15 cellular contexts compared by ENCODE assay signal in the genomic region with DNA sequence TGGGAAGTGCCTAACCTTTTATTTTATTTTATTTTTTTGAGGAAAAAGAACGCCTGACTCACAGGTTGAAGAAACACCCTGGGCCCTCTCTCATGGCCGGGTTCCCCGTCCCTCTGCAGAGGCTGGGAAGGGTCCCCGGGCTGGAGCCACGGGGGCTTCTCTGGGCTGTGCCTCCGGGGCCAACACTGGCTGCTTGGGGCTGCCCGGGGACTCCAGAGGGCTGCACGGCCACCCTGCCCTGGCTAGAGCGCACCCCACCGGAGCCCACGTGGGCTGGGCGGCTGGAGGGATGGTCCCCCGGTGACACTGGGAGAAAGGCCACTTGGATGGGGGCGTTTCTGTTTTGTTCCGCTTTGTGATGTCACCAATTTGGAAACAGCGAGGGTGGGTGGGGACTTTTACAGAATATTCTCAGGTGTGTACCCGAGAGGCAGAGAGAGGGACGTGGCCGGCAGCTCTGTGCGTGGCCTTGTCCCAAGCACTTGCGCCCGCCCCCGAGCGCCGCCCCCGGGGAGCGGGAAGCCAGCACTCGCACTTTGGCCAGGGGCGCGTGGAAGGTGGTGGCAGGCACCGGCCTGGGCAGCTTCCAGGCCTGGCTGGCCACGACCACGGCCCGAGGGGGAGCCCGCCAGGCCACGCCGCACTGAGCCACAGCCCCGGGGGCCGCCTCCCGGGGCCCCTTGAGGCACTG. TPM values are rescaled to one million over a fixed set of nuclear protein-coding genes. Genes with fewer than 3 reads are reported as not detected.
DNase-seq lines count a peak whose midpoint lies in the region; ATAC-seq and TF ChIP-seq lines count a peak whose summit lies in the region.
"Had no signal": no experiment of that assay in that cellular context is flagged by ENCODE, and none has a peak within 500 bp of the region (broad histone marks: within the 10 kb centered on the region; RNA-seq: fewer than 3 reads in every experiment).

No MANE protein-coding gene starts in this region.

- H3K27ac Mint-ChIP-seq in chondrocyte (ENCODE audit: unreplicated experiment): no peak overlapping the region
- H3K27ac Mint-ChIP-seq: CD4-positive, CD25-positive, alpha-beta regulatory T cell had no signal

- H3K4me3 ChIP-seq in right cardiac atrium (ENCODE audit: low read length) (no peak overlapping the region), mucosa of descending colon (no peak overlapping the region), tibial nerve (no peak overlapping the region)
- H3K4me3 ChIP-seq: A549 had no signal

- H3K36me3 Mint-ChIP-seq in chondrocyte (ENCODE audit: low read depth): peaks cover 6% of the 10 kb centered on the region
- H3K36me3 Mint-ChIP-seq: CD4-positive, CD25-positive, alpha-beta regulatory T cell had no signal

- no peaks in the 10 kb centered on the region for H3K27me3 ChIP-seq in right cardiac atrium (ENCODE audit: control insufficient read depth, insufficient read depth)
- H3K27me3 ChIP-seq in tibial nerve: no peaks in the 10 kb centered on the region

- no peaks in the 10 kb centered on the region for H3K4me1 ChIP-seq in right cardiac atrium (ENCODE audit: control insufficient read depth, insufficient read depth, low read length)
- H3K4me1 ChIP-seq in mucosa of descending colon (ENCODE audit: low read depth): no peaks in the 10 kb centered on the region
- H3K4me1 ChIP-seq in tibial nerve: no peaks in the 10 kb centered on the region
- H3K4me1 ChIP-seq: A549 had no signal

- H3K27ac ChIP-seq in right cardiac atrium (ENCODE audit: low read length) (no peak overlapping the region), tibial nerve (no peak overlapping the region)
- H3K27ac ChIP-seq: A549 had no signal

- no peaks in the 10 kb centered on the region for H3K4me1 Mint-ChIP-seq in chondrocyte (ENCODE audit: low read depth)

- TF ChIP-seq CTCF in chondrocyte (IDR thresholded peaks at IDR 0.05) (no peak), mucosa of descending colon (IDR thresholded peaks at IDR 0.05) (no peak), tibial nerve (IDR thresholded peaks at IDR 0.05) (no peak)

- TF ChIP-seq EP300 in tibial nerve (IDR thresholded peaks at IDR 0.05): no peak

- DNase-seq in right cardiac atrium (peak; percentile 11 to 56 (median 55)), Right ventricle myocardium superior (no peak), chondrocyte (ENCODE audit: low spot score) (peak; percentile 55), mucosa of descending colon (peak in 2 of 3 donors; percentile 21 to 29), activated T-cell treated with anti-CD3 and anti-CD28 coated beads for 4 hours (no peak), tibial nerve (ENCODE audit: low spot score in 2 of 2) (no peak)
- DNase-seq in activated CD8-positive, alpha-beta memory T cell treated with anti-CD3 and anti-CD28 coated beads, Interleukin-2, amount 50 U/mL, for 48 hours: no peak
- DNase-seq: CD4-positive, CD25-positive, alpha-beta regulatory T cell; DMS53; GF-D8; GOT3; H9 had no signal

- ATAC-seq in right cardiac atrium (no peak), Right ventricle myocardium superior (ENCODE audit: poor library complexity) (no peak), mucosa of descending colon (no peak)
- ATAC-seq: A549 had no signal

- H3K36me3 ChIP-seq in mucosa of descending colon (ENCODE audit: low read depth): peaks cover 11% of the 10 kb centered on the region
- H3K36me3 ChIP-seq in tibial nerve: peaks cover 0 to 66% (median 6%) of the 10 kb centered on the region in 3 donors

- no peaks in the 10 kb centered on the region for H3K27me3 Mint-ChIP-seq in chondrocyte (ENCODE audit: low read depth)
- H3K27me3 Mint-ChIP-seq: CD4-positive, CD25-positive, alpha-beta regulatory T cell had no signal

- intact Hi-C loops in right cardiac atrium (cut with DNase I): no loop called here
- intact Hi-C loops in Right ventricle myocardium superior (cut with DNase I): no loop called here
- intact Hi-C loops in mucosa of descending colon (cut with DNase I, micrococcal nuclease): no loop called here

- H3K4me3 Mint-ChIP-seq in chondrocyte (ENCODE audit: unreplicated experiment): no peak overlapping the region
- H3K4me3 Mint-ChIP-seq: CD4-positive, CD25-positive, alpha-beta regulatory T cell; H9 had no signal

- TF ChIP-seq POLR2A in tibial nerve (IDR thresholded peaks at IDR 0.05): no peak

- 89% methylated on average over 40 of the region's 40 CpGs for WGBS in right cardiac atrium
- WGBS in tibial nerve, 2 donors: 81 to 88% methylated on average over 29 to 37 of the region's 40 CpGs

- no peaks in the 10 kb centered on the region for H3K9me3 Mint-ChIP-seq in chondrocyte (ENCODE audit: low read depth)
- H3K9me3 Mint-ChIP-seq: CD4-positive, CD25-positive, alpha-beta regulatory T cell; H9 had no signal

- no peaks in the 10 kb centered on the region for H3K9me3 ChIP-seq in right cardiac atrium (ENCODE audit: control insufficient read depth, low read length)
- H3K9me3 ChIP-seq in mucosa of descending colon: no peaks in the 10 kb centered on the region
- H3K9me3 ChIP-seq in tibial nerve: no peaks in the 10 kb centered on the region
- H3K9me3 ChIP-seq: A549 had no signal

RNA-seq across cellular contexts. Expression of gene GNA15, which starts 13.9 kb away (rescaled TPM):
- total RNA-seq in right cardiac atrium (1 to 10 TPM; 1.8 to 2.5 (median 2.1) TPM), Right ventricle myocardium superior (2.8 TPM), chondrocyte (not detected in 3 replicates), mucosa of descending colon (1 to 10 TPM; 1.9 to 6.2 (median 4.3) TPM), tibial nerve (10 to 100 TPM in 2 of 4 donors, 1 to 10 TPM in 2; 3.8 to 22.5 (median 7.8) TPM)
- 1.00 TPM for polyA plus RNA-seq in right cardiac atrium
- total RNA-seq: H9 had no signal
- polyA plus RNA-seq: AG04450 had no signal

RNA-seq across cellular contexts. Expression of gene GNA11, which starts 27.8 kb away (rescaled TPM):
- total RNA-seq in right cardiac atrium (10 to 100 TPM; 63.3 to 71.6 (median 69.7) TPM), Right ventricle myocardium superior (61.3 TPM), chondrocyte (62.1 to 68.9 TPM (median 68.1 TPM) in 3 replicates), mucosa of descending colon (100 to 1,000 TPM; 182 to 349 (median 234) TPM), tibial nerve (100 to 1,000 TPM in 3 of 4 donors, 10 to 100 TPM in 1; 65.1 to 114 (median 107) TPM)
- polyA plus RNA-seq in right cardiac atrium: 69.8 TPM

RNA-seq across cellular contexts. Expression of gene S1PR4, which starts 56.6 kb away (rescaled TPM):
- total RNA-seq in right cardiac atrium (under 1 TPM; 0.33 to 0.96 (median 0.74) TPM), Right ventricle myocardium superior (0.27 TPM), chondrocyte (not detected in 3 replicates), mucosa of descending colon (1 to 10 TPM in 1 of 3 donors, under 1 TPM in 2; 0.38 to 2.5 (median 0.82) TPM), tibial nerve (1 to 10 TPM in 3 of 4 donors, under 1 TPM in 1; 0.66 to 4.7 (median 2.4) TPM)
- 0.97 TPM for polyA plus RNA-seq in right cardiac atrium
- total RNA-seq: H9 had no signal
- polyA plus RNA-seq: AG04450, BJ had no signal

RNA-seq across cellular contexts. Expression of gene TLE5, which starts 59.7 kb away (rescaled TPM):
- total RNA-seq in right cardiac atrium (1,000 to 10,000 TPM in 2 of 4 donors, 100 to 1,000 TPM in 2; 784 to 1,020 (median 971) TPM), Right ventricle myocardium superior (760 TPM), chondrocyte (223 to 306 TPM (median 303 TPM) in 3 replicates), mucosa of descending colon (100 to 1,000 TPM; 427 to 664 (median 556) TPM), tibial nerve (1,000 to 10,000 TPM in 1 of 4 donors, 100 to 1,000 TPM in 3; 449 to 1,111 (median 479) TPM)
- 1,565 TPM for polyA plus RNA-seq in right cardiac atrium

Comparison
In these comparisons a context has a peak if more than half of its experiments do, and no peak if none do; other contexts are left out.
1. DNase-seq: peak in right cardiac atrium (3 of 3), chondrocyte (single experiment) and mucosa of descending colon (2 of 3); none in Right ventricle myocardium superior (single experiment), activated T-cell treated with anti-CD3 and anti-CD28 coated beads for 4 hours (single experiment), activated CD8-positive, alpha-beta memory T cell treated with anti-CD3 and anti-CD28 coated beads, Interleukin-2, amount 50 U/mL, for 48 hours (single experiment) and tibial nerve (0 of 2).